In the genomic region with DNA sequence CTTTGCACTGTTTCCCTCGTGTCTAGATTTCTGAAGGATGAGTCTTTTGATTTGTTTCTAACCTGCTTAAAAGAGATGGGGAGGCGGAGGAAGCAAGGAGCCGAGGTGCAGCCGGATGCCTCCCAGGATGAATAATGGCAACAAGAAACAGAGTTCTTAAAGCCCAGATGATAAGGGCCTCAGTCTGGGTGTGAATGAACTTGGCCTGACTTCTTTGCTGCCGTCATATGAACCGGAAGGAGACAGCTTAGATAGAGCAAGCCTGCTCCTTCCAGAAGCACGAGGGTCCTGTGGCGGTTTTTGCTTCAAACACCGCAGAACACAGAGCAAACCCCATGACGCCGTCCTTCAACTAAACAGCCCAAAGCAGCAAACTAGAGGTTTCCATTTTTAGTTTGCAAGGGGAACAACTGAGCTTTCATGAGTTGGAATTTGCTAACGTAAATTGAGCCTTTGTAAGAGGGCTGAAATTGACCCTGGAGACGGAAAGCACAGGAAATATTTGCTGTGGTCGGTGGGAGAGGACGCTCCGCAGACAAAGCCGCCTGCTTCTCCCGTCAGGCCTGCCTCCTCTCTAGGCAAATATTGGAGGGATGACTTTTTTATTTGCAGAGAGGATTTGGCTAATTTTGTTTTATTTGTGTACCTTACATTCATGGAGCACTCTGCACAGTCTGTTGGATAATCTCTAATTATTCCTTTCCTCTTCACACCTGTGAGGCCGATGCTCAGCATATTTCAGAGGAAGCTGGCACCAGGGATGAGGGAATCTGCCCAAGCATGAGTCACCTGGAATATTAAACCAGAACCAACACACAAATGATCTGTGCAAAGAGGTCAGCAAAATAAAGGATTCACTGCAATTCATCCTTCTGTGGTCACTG, we compare ENCODE assay signal across 16 cellular contexts.
DNase-seq lines count a peak whose midpoint lies in the region; ATAC-seq and TF ChIP-seq lines count a peak whose summit lies in the region.
"Had no signal": no experiment of that assay in that cellular context is flagged by ENCODE, and none has a peak within 500 bp of the region (broad histone marks: within the 10 kb centered on the region; RNA-seq: fewer than 3 reads in every experiment).

No MANE protein-coding gene starts in this region.

- CTCF ChIA-PET in IMR-90 (lab: Yijun Ruan, JAX), result no interaction called here

- no peak overlapping the region for H2BK15ac ChIP-seq in IMR-90 (ENCODE audit: low read depth, low read length)
- H2BK15ac ChIP-seq in mesendoderm (replicated peaks; ENCODE audit: low read depth), result no peak overlapping the region

- no peak overlapping the region for H2BK120ac ChIP-seq in IMR-90 (ENCODE audit: low read depth, low read length)
- no peak overlapping the region for H2BK120ac ChIP-seq in mesendoderm (ENCODE audit: low read depth, low read length)

- TF ChIP-seq CTCF in IMR-90 (conservative IDR thresholded peaks at IDR 0.05; ENCODE audit: low read depth, low read length) (no peak), parathyroid adenoma (IDR thresholded peaks at IDR 0.05) (no peak)

- H3K4ac ChIP-seq in IMR-90 (ENCODE audit: low read depth, low read length) (no peak overlapping the region), mesendoderm (ENCODE audit: low read depth, low read length) (no peak overlapping the region)

- POLR2A ChIA-PET in IMR-90 (lab: Charles Lee; ENCODE audit: unreplicated experiment), result no interaction called here

- H3K79me1 ChIP-seq in IMR-90 (ENCODE audit: low read depth in 1 of 2, low read length in 2 of 2), result no peaks in the 10 kb centered on the region
- H3K79me1 ChIP-seq in mesendoderm (ENCODE audit: low read length), result no peaks in the 10 kb centered on the region

- BruUV-seq in IMR-90 (replicated peaks; lab: Mats Ljungman, UMichigan), result no TSS peak

- H3K9me3 ChIP-seq in IMR-90 (ENCODE audit: control insufficient read depth, insufficient read depth, low read length), result no peaks in the 10 kb centered on the region
- H3K9me3 ChIP-seq in parathyroid adenoma (ENCODE audit: control insufficient read depth, low read length), result no peaks in the 10 kb centered on the region

- H3K36me3 ChIP-seq in IMR-90 (ENCODE audit: control insufficient read depth, insufficient read depth, low read length) (no peaks in the 10 kb centered on the region), parathyroid adenoma (ENCODE audit: control insufficient read depth, insufficient read depth, low read length) (no peaks in the 10 kb centered on the region), mesendoderm (ENCODE audit: control insufficient read depth, insufficient read depth, low read length) (no peaks in the 10 kb centered on the region)

- H2AFZ ChIP-seq in IMR-90 (replicated peaks; ENCODE audit: low read length, poor library complexity) (peak overlapping the region; percentile 39), parathyroid adenoma (peak overlapping the region; percentile 7)

- H3K4me2 ChIP-seq in IMR-90 (ENCODE audit: low read depth, low read length) (no peak overlapping the region), parathyroid adenoma (ENCODE audit: low read length) (no peak overlapping the region), mesendoderm (ENCODE audit: low read length) (no peak overlapping the region)
- H3K4me2 ChIP-seq: KMS-11 had no signal

- H3K9ac ChIP-seq in IMR-90 (ENCODE audit: low read depth, low read length) (no peak overlapping the region), parathyroid adenoma (no peak overlapping the region), mesendoderm (ENCODE audit: low read length) (no peak overlapping the region)
- H3K9ac ChIP-seq: KMS-11 had no signal

- H3K4me3 ChIP-seq in IMR-90 (ENCODE audit: insufficient read depth, low read depth, low read length) (no peak overlapping the region), parathyroid adenoma (ENCODE audit: low read depth, low read length) (no peak overlapping the region), mesendoderm (ENCODE audit: low read length) (no peak overlapping the region)

- ATAC-seq in IMR-90 (ENCODE audit: low read depth), result no peak
- ATAC-seq: activated CD4-positive, CD25-positive, alpha-beta regulatory T cell treated with anti-CD3 and anti-CD28 coated beads, Interleukin-2, amount 50 U/mL, for 24 hours; activated CD8-positive, alpha-beta memory T cell treated with anti-CD3 and anti-CD28 coated beads, Interleukin-2, amount 10 ng/mL, durations not matched to agents 7 days and 5 days had no signal

- no peak overlapping the region for H2AK5ac ChIP-seq in IMR-90 (ENCODE audit: low read depth, low read length)
- H2AK5ac ChIP-seq in mesendoderm (ENCODE audit: low read length), result no peak overlapping the region

- no peaks in the 10 kb centered on the region for H4K20me1 ChIP-seq in IMR-90 (ENCODE audit: insufficient read depth, low read length)

- H3K79me2 ChIP-seq in parathyroid adenoma (no peaks in the 10 kb centered on the region), mesendoderm (ENCODE audit: control insufficient read depth, insufficient read depth, low read length) (no peaks in the 10 kb centered on the region)

- H3K18ac ChIP-seq in IMR-90 (ENCODE audit: low read depth, low read length), result no peak overlapping the region
- no peak overlapping the region for H3K18ac ChIP-seq in mesendoderm (ENCODE audit: low read length)

- H3K27me3 ChIP-seq in IMR-90 (ENCODE audit: control insufficient read depth, insufficient read depth, low read length) (peaks cover 5% of the 10 kb centered on the region), parathyroid adenoma (ENCODE audit: control insufficient read depth, insufficient read depth, low read length) (no peaks in the 10 kb centered on the region), mesendoderm (ENCODE audit: insufficient read depth, low read length, poor library complexity) (no peaks in the 10 kb centered on the region)

- H4K91ac ChIP-seq in IMR-90 (ENCODE audit: insufficient read depth, low read depth, low read length), result no peak overlapping the region

- H4K5ac ChIP-seq in IMR-90 (ENCODE audit: low read depth, low read length), result no peak overlapping the region
- H4K5ac ChIP-seq in mesendoderm (ENCODE audit: low read length), result no peak overlapping the region

- in situ Hi-C loops in IMR-90 (cut with MboI; ENCODE audit: low sequenced_read_pairs), result no loop called here

- H4K8ac ChIP-seq in IMR-90 (ENCODE audit: low read depth in 2 of 2, low read length in 2 of 2) (no peak overlapping the region), mesendoderm (ENCODE audit: low read depth, low read length) (no peak overlapping the region)

- no peak overlapping the region for H3K14ac ChIP-seq in IMR-90 (replicated peaks; ENCODE audit: low read depth, low read length)

- no peak overlapping the region for H2AK9ac ChIP-seq in IMR-90 (replicated peaks; ENCODE audit: low read depth, low read length, poor library complexity)

- TF ChIP-seq RAD21 in IMR-90 (IDR thresholded peaks at IDR 0.05; ENCODE audit: low read length), result no peak

- H3K4me1 ChIP-seq in IMR-90 (ENCODE audit: control insufficient read depth, insufficient read depth, low read length), result no peaks in the 10 kb centered on the region
- no peaks in the 10 kb centered on the region for H3K4me1 ChIP-seq in parathyroid adenoma
- no peaks in the 10 kb centered on the region for H3K4me1 ChIP-seq in mesendoderm (ENCODE audit: control insufficient read depth, low read depth, low read length)

- dilution Hi-C loops in IMR-90 (cut with HindIII; ENCODE audit: low sequenced_read_pairs, unreplicated experiment), result no loop called here

- intact Hi-C loops in IMR-90 (cut with micrococcal nuclease), result no loop called here

- H3K56ac ChIP-seq in IMR-90 (ENCODE audit: extremely low read depth, insufficient read depth, low read length) (no peak overlapping the region), mesendoderm (ENCODE audit: low read length) (no peak overlapping the region)

- DNase-seq in IMR-90 (no peak), NCI-H774 (lab: John Stamatoyannopoulos, UW) (peak; percentile 47), epidermal melanocyte (ENCODE audit: insufficient read length, low spot score) (peak; percentile 68), mesendoderm (no peak)
- DNase-seq in activated effector memory CD4-positive, alpha-beta T cell treated with anti-CD3 and anti-CD28 coated beads, Interleukin-2, amount 50 U/mL, for 16 hours, result no peak
- no peak for DNase-seq in activated CD8-positive, alpha-beta memory T cell treated with anti-CD3 and anti-CD28 coated beads, Interleukin-2, amount 50 U/mL, for 48 hours
- DNase-seq: activated CD8-positive, alpha-beta memory T cell treated with anti-CD3 and anti-CD28 coated beads, Interleukin-2, amount 10 ng/mL, durations not matched to agents 7 days and 5 days; activated naive CD4-positive, alpha-beta T cell treated with Interleukin-2 at 50 U/mL for 16 hours; left cardiac atrium; NCI-H1436; NCI-H524; stimulated activated CD4-positive, alpha-beta T cell treated with anti-CD3 and anti-CD28 coated beads, Interleukin-15, amount 100 ng/mL, for 24 hours had no signal

- H2BK5ac ChIP-seq in IMR-90 (ENCODE audit: low read depth, low read length, poor library complexity, severe bottlenecking) (no peak overlapping the region), mesendoderm (ENCODE audit: low read length) (no peak overlapping the region)

- H3K27ac ChIP-seq in IMR-90 (ENCODE audit: insufficient read depth, low read length) (no peak overlapping the region), parathyroid adenoma (no peak overlapping the region), mesendoderm (ENCODE audit: low read depth, low read length) (no peak overlapping the region)
- H3K27ac ChIP-seq: HL-60, KMS-11 had no signal

- H3K9me1 ChIP-seq in IMR-90 (ENCODE audit: insufficient read depth, low read length), result no peaks in the 10 kb centered on the region

- no peak overlapping the region for H3K23ac ChIP-seq in IMR-90 (ENCODE audit: low read depth, low read length)
- H3K23ac ChIP-seq in mesendoderm (ENCODE audit: low read length), result no peak overlapping the region

- 53% methylated on average over 5 of the region's 19 CpGs; no CpG with 5 or more reads in 1 of the 2 experiments for WGBS in IMR-90 (ENCODE audit: extremely low coverage in 2 of 2, insufficient read length in 1 of 2), 2 experiments
- WGBS in mesendoderm (ENCODE audit: extremely low coverage, insufficient coverage, low lambda C conversion rate), result no CpG with 5 or more reads among the region's 19 CpGs

- TF ChIP-seq POLR2A in IMR-90 (IDR thresholded peaks at IDR 0.05; ENCODE audit: low read depth, low read length), result no peak

- no peak overlapping the region for H2BK20ac ChIP-seq in IMR-90 (ENCODE audit: low read depth, low read length)

TF ChIP-seq in IMR-90, 13 proteins besides CTCF, POLR2A, EP300 and RAD21 (continues in another document):
- TF ChIP-seq USF2 (IDR thresholded peaks at IDR 0.05; ENCODE audit: low read depth, low read length), result no peak
- no peak for TF ChIP-seq BHLHE40 (IDR thresholded peaks at IDR 0.05; ENCODE audit: low read depth, low read length)
- no peak for TF ChIP-seq MAZ (IDR thresholded peaks at IDR 0.05; ENCODE audit: borderline replicate concordance, low read depth, low read length)

Comparison
In these comparisons a context has a peak if more than half of its experiments do, and no peak if none do; other contexts are left out.
1. DNase-seq: peak in NCI-H774 (single experiment) and epidermal melanocyte (single experiment); none in IMR-90 (single experiment), mesendoderm (single experiment), activated effector memory CD4-positive, alpha-beta T cell treated with anti-CD3 and anti-CD28 coated beads, Interleukin-2, amount 50 U/mL, for 16 hours (single experiment) and activated CD8-positive, alpha-beta memory T cell treated with anti-CD3 and anti-CD28 coated beads, Interleukin-2, amount 50 U/mL, for 48 hours (single experiment).